22 cellular contexts compared by ENCODE assay signal in genomic region chr4:187108846-187109245, GRCh38.
"Had no signal": no experiment of that assay in that cellular context is flagged by ENCODE, and none has a peak within 500 bp of the region (broad histone marks: within the 10 kb centered on the region; RNA-seq: fewer than 3 reads in every experiment).

No MANE protein-coding gene starts in this region.

- H3K9ac ChIP-seq: KMS-11 had no signal

- H3K27me3 ChIP-seq: ascending aorta had no signal

- H3K36me3 ChIP-seq: ascending aorta had no signal

- H3K4me3 ChIP-seq: ascending aorta had no signal

- ATAC-seq: activated CD8-positive, alpha-beta T cell treated with anti-CD3 and anti-CD28 coated beads, Interleukin-2, amount 10 ng/mL, durations not matched to agents 7 days and 5 days; T-helper 17 cell; WTC11 had no signal

- H3K9me3 ChIP-seq: ascending aorta had no signal

- H3K4me2 ChIP-seq: KMS-11 had no signal

- DNase-seq: activated CD4-positive, alpha-beta T cell treated with anti-CD3 and anti-CD28 coated beads for 48 hours; activated CD4-positive, alpha-beta T cell treated with anti-CD3 and anti-CD28 coated beads, Interleukin-2, amount 50 U/mL, for 4 hours; activated CD4-positive, CD25-positive, alpha-beta regulatory T cell treated with anti-CD3 and anti-CD28 coated beads, Interleukin-2, amount 50 U/mL, for 72 hours; activated CD8-positive, alpha-beta memory T cell treated with anti-CD3 and anti-CD28 coated beads, Interleukin-2, amount 50 U/mL, for 48 hours; activated CD8-positive, alpha-beta T cell treated with anti-CD3 and anti-CD28 coated beads, Interleukin-2, amount 10 ng/mL, durations not matched to agents 7 days and 5 days; activated naive CD4-positive, alpha-beta T cell treated with anti-CD3 and anti-CD28 coated beads, Interleukin-2, amount 50 U/mL, for 16 hours; activated T-cell treated with anti-CD3 and anti-CD28 coated beads, Interleukin-2, amount 50 U/mL, for 1 hour; amniotic stem cell; MM.1S; NCI-H1105 treated with DMSO at 0.1 percent for 48 hours; NCI-H146; NCI-H187 treated with DMSO at 0.1 percent for 48 hours; NCI-H2171; NCI-H2227 treated with DMSO at 0.1 percent for 48 hours; NCI-H446 treated with DMSO at 0.1 percent for 48 hours; NCI-H524 treated with DMSO at 0.1 percent for 48 hours; SIG-M5; T-helper 17 cell; T-helper 9 cell had no signal

- H3K27ac ChIP-seq: ascending aorta, KMS-11 had no signal

- H3K4me1 ChIP-seq: ascending aorta had no signal
